Comparison of ENCODE assay signal across 1 cellular context in genomic region chr15:29102911-29103824, GRCh38.
A peak's percentile ranks its signal among the peaks of the same experiment; 100 is the strongest.
TF ChIP-seq lines count a peak whose summit lies in the region.

No MANE protein-coding gene starts in this region.

TF ChIP-seq in HEK293, 187 proteins besides CTCF, POLR2A, EP300 and RAD21 (continues in another document):
- no peak for TF ChIP-seq ZBTB10 (tag by site-specific recombination; IDR thresholded peaks at IDR 0.05)
- TF ChIP-seq YY2 (tag by site-specific recombination; IDR thresholded peaks at IDR 0.05) = no peak
- TF ChIP-seq ZFHX2 (tag by site-specific recombination; conservative IDR thresholded peaks at IDR 0.05) = peak; percentile 55
- no peak for TF ChIP-seq ZNF747 (tag by site-specific recombination; IDR thresholded peaks at IDR 0.05)
- TF ChIP-seq, protein P1, sequence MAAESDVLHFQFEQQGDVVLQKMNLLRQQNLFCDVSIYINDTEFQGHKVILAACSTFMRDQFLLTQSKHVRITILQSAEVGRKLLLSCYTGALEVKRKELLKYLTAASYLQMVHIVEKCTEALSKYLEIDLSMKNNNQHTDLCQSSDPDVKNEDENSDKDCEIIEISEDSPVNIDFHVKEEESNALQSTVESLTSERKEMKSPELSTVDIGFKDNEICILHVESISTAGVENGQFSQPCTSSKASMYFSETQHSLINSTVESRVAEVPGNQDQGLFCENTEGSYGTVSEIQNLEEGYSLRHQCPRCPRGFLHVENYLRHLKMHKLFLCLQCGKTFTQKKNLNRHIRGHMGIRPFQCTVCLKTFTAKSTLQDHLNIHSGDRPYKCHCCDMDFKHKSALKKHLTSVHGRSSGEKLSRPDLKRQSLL (tag by site-specific recombination; IDR thresholded peaks at IDR 0.05) = no peak
- peak; percentile 21; the same call in 1 of the 2 replicates for TF ChIP-seq ZEB2 (tag by site-specific recombination; IDR thresholded peaks at IDR 0.05)
- TF ChIP-seq ZNF792 (tag by site-specific recombination; IDR thresholded peaks at IDR 0.05) = no peak
- TF ChIP-seq ZNF549 (tag by site-specific recombination; IDR thresholded peaks at IDR 0.05) = no peak
- TF ChIP-seq ZFP3 (tag by site-specific recombination; IDR thresholded peaks at IDR 0.05; ENCODE audit: low read depth) = no peak
- peak; percentile 28; the same call in 1 of the 2 replicates for TF ChIP-seq ZBTB11 (tag by site-specific recombination; conservative IDR thresholded peaks at IDR 0.05; ENCODE audit: low read depth)
- no peak for TF ChIP-seq BCL6B (tag by site-specific recombination; IDR thresholded peaks at IDR 0.05)
- no peak for TF ChIP-seq SCRT2 (tag by site-specific recombination; IDR thresholded peaks at IDR 0.05)
- TF ChIP-seq IKZF3 (tag by site-specific recombination; IDR thresholded peaks at IDR 0.05) = no peak
- no peak for TF ChIP-seq ZNF548 (tag by site-specific recombination; IDR thresholded peaks at IDR 0.05)
- TF ChIP-seq ZNF623 (tag by site-specific recombination; IDR thresholded peaks at IDR 0.05) = no peak
- TF ChIP-seq SP2 (tag by site-specific recombination; IDR thresholded peaks at IDR 0.05) = no peak
- TF ChIP-seq ZNF423 (tag by site-specific recombination; IDR thresholded peaks at IDR 0.05) = no peak
- TF ChIP-seq TSHZ1 (tag by site-specific recombination; IDR thresholded peaks at IDR 0.05; ENCODE audit: borderline replicate concordance) = no peak
- TF ChIP-seq ZNF830 (tag by site-specific recombination; IDR thresholded peaks at IDR 0.05; ENCODE audit: low read depth) = no peak
- no peak for TF ChIP-seq ZNF843 (tag by site-specific recombination; IDR thresholded peaks at IDR 0.05)
- no peak for TF ChIP-seq ZNF768 (tag by site-specific recombination; IDR thresholded peaks at IDR 0.05)
- no peak for TF ChIP-seq ZNF324 (tag by site-specific recombination; IDR thresholded peaks at IDR 0.05)
- TF ChIP-seq ZNF521 (tag by site-specific recombination; IDR thresholded peaks at IDR 0.05) = no peak
- TF ChIP-seq ZNF837 (tag by site-specific recombination; IDR thresholded peaks at IDR 0.05) = no peak
- TF ChIP-seq, protein P2, sequence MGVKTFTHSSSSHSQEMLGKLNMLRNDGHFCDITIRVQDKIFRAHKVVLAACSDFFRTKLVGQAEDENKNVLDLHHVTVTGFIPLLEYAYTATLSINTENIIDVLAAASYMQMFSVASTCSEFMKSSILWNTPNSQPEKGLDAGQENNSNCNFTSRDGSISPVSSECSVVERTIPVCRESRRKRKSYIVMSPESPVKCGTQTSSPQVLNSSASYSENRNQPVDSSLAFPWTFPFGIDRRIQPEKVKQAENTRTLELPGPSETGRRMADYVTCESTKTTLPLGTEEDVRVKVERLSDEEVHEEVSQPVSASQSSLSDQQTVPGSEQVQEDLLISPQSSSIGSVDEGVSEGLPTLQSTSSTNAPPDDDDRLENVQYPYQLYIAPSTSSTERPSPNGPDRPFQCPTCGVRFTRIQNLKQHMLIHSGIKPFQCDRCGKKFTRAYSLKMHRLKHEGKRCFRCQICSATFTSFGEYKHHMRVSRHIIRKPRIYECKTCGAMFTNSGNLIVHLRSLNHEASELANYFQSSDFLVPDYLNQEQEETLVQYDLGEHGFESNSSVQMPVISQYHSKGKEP (tag by site-specific recombination; IDR thresholded peaks at IDR 0.05) = no peak
- TF ChIP-seq KLF1 (tag by site-specific recombination; IDR thresholded peaks at IDR 0.05) = no peak
- no peak for TF ChIP-seq ZNF791 (tag by site-specific recombination; IDR thresholded peaks at IDR 0.05)
- 0 out of 2 replicates have a peak, but pooled peaks have one; percentile 37 for TF ChIP-seq ZFP37 (tag by site-specific recombination; IDR thresholded peaks at IDR 0.05)
- TF ChIP-seq FEZF1 (tag by site-specific recombination; IDR thresholded peaks at IDR 0.05) = no peak
- no peak for TF ChIP-seq ZNF560 (tag by site-specific recombination; IDR thresholded peaks at IDR 0.05; ENCODE audit: borderline replicate concordance)
- no peak for TF ChIP-seq ZFP41 (tag by site-specific recombination; IDR thresholded peaks at IDR 0.05; ENCODE audit: borderline replicate concordance)
- TF ChIP-seq ZNF335 (tag by site-specific recombination; conservative IDR thresholded peaks at IDR 0.05) = no peak
- no peak for TF ChIP-seq ZNF169 (tag by site-specific recombination; IDR thresholded peaks at IDR 0.05)
- TF ChIP-seq ZNF184 (tag by site-specific recombination; IDR thresholded peaks at IDR 0.05) = no peak
- TF ChIP-seq ZNF433 (tag by site-specific recombination; IDR thresholded peaks at IDR 0.05; ENCODE audit: low read depth) = no peak
- TF ChIP-seq ZNF157 (tag by site-specific recombination; IDR thresholded peaks at IDR 0.05) = no peak
- TF ChIP-seq ZBTB48 (tag by site-specific recombination; IDR thresholded peaks at IDR 0.05) = no peak
- TF ChIP-seq ZNF214 (tag by site-specific recombination; IDR thresholded peaks at IDR 0.05; ENCODE audit: borderline replicate concordance) = no peak
- TF ChIP-seq SP7 (tag by site-specific recombination; IDR thresholded peaks at IDR 0.05) = 0 out of 2 replicates have a peak, but pooled peaks have one; percentile 16
- TF ChIP-seq ZFP69B (tag by site-specific recombination; IDR thresholded peaks at IDR 0.05) = no peak
- no peak for TF ChIP-seq ZBTB7A (tag by site-specific recombination; IDR thresholded peaks at IDR 0.05; ENCODE audit: low read depth)
- no peak for TF ChIP-seq GLI4 (tag by site-specific recombination; IDR thresholded peaks at IDR 0.05)
- no peak for TF ChIP-seq ZNF660 (tag by site-specific recombination; IDR thresholded peaks at IDR 0.05)
- no peak for TF ChIP-seq ZNF140 (tag by site-specific recombination; IDR thresholded peaks at IDR 0.05)
- TF ChIP-seq, protein P3, sequence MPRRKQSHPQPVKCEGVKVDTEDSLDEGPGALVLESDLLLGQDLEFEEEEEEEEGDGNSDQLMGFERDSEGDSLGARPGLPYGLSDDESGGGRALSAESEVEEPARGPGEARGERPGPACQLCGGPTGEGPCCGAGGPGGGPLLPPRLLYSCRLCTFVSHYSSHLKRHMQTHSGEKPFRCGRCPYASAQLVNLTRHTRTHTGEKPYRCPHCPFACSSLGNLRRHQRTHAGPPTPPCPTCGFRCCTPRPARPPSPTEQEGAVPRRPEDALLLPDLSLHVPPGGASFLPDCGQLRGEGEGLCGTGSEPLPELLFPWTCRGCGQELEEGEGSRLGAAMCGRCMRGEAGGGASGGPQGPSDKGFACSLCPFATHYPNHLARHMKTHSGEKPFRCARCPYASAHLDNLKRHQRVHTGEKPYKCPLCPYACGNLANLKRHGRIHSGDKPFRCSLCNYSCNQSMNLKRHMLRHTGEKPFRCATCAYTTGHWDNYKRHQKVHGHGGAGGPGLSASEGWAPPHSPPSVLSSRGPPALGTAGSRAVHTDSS (tag by site-specific recombination; IDR thresholded peaks at IDR 0.05) = no peak
- no peak for TF ChIP-seq ZNF664 (tag by site-specific recombination; IDR thresholded peaks at IDR 0.05)
- no peak for TF ChIP-seq ZNF155 (tag by site-specific recombination; IDR thresholded peaks at IDR 0.05)
- no peak for TF ChIP-seq ZBTB1 (tag by site-specific recombination; IDR thresholded peaks at IDR 0.05)
- no peak for TF ChIP-seq MZF1 (tag by site-specific recombination; IDR thresholded peaks at IDR 0.05; ENCODE audit: borderline replicate concordance)
- TF ChIP-seq ZBTB21 (tag by site-specific recombination; IDR thresholded peaks at IDR 0.05) = no peak
- TF ChIP-seq ZNF146 (tag by site-specific recombination; IDR thresholded peaks at IDR 0.05) = no peak
- TF ChIP-seq ZNF654 (tag by site-specific recombination; IDR thresholded peaks at IDR 0.05; ENCODE audit: low read depth) = no peak
- no peak for TF ChIP-seq ZNF248 (tag by site-specific recombination; IDR thresholded peaks at IDR 0.05)
- TF ChIP-seq GLIS2 (tag by site-specific recombination; IDR thresholded peaks at IDR 0.05) = peak; percentile 77
- no peak for TF ChIP-seq ZNF707 (tag by site-specific recombination; IDR thresholded peaks at IDR 0.05)
- TF ChIP-seq ZNF341 (tag by site-specific recombination; IDR thresholded peaks at IDR 0.05; ENCODE audit: low read depth) = peak; percentile 70
- no peak for TF ChIP-seq AEBP2 (tag by site-specific recombination; IDR thresholded peaks at IDR 0.05; ENCODE audit: borderline replicate concordance)
- no peak for TF ChIP-seq BCL11B (tag by site-specific recombination; IDR thresholded peaks at IDR 0.05; ENCODE audit: low read depth)
- no peak for TF ChIP-seq ZNF2 (tag by site-specific recombination; IDR thresholded peaks at IDR 0.05)
